ENCODE assay signal across 1 cellular context in genomic region chr3:150603090-150603887, GRCh38.
A peak's percentile ranks its signal among the peaks of the same experiment; 100 is the strongest.
TF ChIP-seq lines count a peak whose summit lies in the region.

A gene with protein sequence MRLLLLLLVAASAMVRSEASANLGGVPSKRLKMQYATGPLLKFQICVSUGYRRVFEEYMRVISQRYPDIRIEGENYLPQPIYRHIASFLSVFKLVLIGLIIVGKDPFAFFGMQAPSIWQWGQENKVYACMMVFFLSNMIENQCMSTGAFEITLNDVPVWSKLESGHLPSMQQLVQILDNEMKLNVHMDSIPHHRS (plus strand): TSS chr3:150603321. CDS start chr3:150603363, 42 bp downstream.

TF ChIP-seq in HepG2, 621 proteins besides CTCF, POLR2A, EP300 and RAD21 (continued from another document and continues in another):
- TF ChIP-seq GRHL1 (CRISPR knock-in tag; conservative IDR thresholded peaks at IDR 0.05) (no peak), PHF20 (CRISPR knock-in tag; IDR thresholded peaks at IDR 0.05) (peak; percentile 85), MED13 (CRISPR knock-in tag; IDR thresholded peaks at IDR 0.05) (no peak), ZNF207 (IDR thresholded peaks at IDR 0.05; ENCODE audit: borderline replicate concordance) (no peak), ZNF24 (IDR thresholded peaks at IDR 0.05) (peak; percentile 59; the same call in 1 of the 2 replicates), CEBPB (IDR thresholded peaks at IDR 0.05; ENCODE audit: borderline replicate concordance, low read depth, low read length) (no peak), GMEB1 (CRISPR knock-in tag; IDR thresholded peaks at IDR 0.05; ENCODE audit: borderline replicate concordance) (peak; percentile 66; the same call in 1 of the 2 replicates), HMGA1 (CRISPR knock-in tag; conservative IDR thresholded peaks at IDR 0.05) (no peak), BORCS8-MEF2B (CRISPR knock-in tag; IDR thresholded peaks at IDR 0.05) (peak; percentile 90), JUNB (CRISPR knock-in tag; IDR thresholded peaks at IDR 0.05; ENCODE audit: borderline replicate concordance) (0 out of 2 replicates have a peak, but pooled peaks have one; percentile 6), ZNF839 (CRISPR knock-in tag; IDR thresholded peaks at IDR 0.05; ENCODE audit: borderline replicate concordance) (no peak), ZC3H4 (CRISPR knock-in tag; IDR thresholded peaks at IDR 0.05; ENCODE audit: borderline replicate concordance) (peak; percentile 34; the same call in 1 of the 2 replicates), ZBTB20 (CRISPR knock-in tag; IDR thresholded peaks at IDR 0.05; ENCODE audit: borderline replicate concordance, low read depth) (peak; percentile 90), TOPORS (CRISPR knock-in tag; IDR thresholded peaks at IDR 0.05) (peak; percentile 85), HMG20B (CRISPR knock-in tag; conservative IDR thresholded peaks at IDR 0.05) (peak; percentile 61; the same call in 1 of the 2 replicates), ZFP41 (CRISPR knock-in tag; IDR thresholded peaks at IDR 0.05; ENCODE audit: borderline replicate concordance) (no peak; the same call in 1 of the 2 replicates), ZNF10 (CRISPR knock-in tag; IDR thresholded peaks at IDR 0.05; ENCODE audit: borderline replicate concordance, low read depth) (no peak), REXO4 (CRISPR knock-in tag; IDR thresholded peaks at IDR 0.05; ENCODE audit: borderline replicate concordance) (0 out of 2 replicates have a peak, but pooled peaks have one; percentile 47), CSRNP2 (CRISPR knock-in tag; conservative IDR thresholded peaks at IDR 0.05; ENCODE audit: low read depth) (no peak), HIVEP1 (CRISPR knock-in tag; IDR thresholded peaks at IDR 0.05) (peak; percentile 80)
- TF ChIP-seq, protein P1, sequence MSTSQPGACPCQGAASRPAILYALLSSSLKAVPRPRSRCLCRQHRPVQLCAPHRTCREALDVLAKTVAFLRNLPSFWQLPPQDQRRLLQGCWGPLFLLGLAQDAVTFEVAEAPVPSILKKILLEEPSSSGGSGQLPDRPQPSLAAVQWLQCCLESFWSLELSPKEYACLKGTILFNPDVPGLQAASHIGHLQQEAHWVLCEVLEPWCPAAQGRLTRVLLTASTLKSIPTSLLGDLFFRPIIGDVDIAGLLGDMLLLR (CRISPR knock-in tag; IDR thresholded peaks at IDR 0.05), result peak; percentile 74; the same call in 1 of the 2 replicates
- TF ChIP-seq, protein P2, sequence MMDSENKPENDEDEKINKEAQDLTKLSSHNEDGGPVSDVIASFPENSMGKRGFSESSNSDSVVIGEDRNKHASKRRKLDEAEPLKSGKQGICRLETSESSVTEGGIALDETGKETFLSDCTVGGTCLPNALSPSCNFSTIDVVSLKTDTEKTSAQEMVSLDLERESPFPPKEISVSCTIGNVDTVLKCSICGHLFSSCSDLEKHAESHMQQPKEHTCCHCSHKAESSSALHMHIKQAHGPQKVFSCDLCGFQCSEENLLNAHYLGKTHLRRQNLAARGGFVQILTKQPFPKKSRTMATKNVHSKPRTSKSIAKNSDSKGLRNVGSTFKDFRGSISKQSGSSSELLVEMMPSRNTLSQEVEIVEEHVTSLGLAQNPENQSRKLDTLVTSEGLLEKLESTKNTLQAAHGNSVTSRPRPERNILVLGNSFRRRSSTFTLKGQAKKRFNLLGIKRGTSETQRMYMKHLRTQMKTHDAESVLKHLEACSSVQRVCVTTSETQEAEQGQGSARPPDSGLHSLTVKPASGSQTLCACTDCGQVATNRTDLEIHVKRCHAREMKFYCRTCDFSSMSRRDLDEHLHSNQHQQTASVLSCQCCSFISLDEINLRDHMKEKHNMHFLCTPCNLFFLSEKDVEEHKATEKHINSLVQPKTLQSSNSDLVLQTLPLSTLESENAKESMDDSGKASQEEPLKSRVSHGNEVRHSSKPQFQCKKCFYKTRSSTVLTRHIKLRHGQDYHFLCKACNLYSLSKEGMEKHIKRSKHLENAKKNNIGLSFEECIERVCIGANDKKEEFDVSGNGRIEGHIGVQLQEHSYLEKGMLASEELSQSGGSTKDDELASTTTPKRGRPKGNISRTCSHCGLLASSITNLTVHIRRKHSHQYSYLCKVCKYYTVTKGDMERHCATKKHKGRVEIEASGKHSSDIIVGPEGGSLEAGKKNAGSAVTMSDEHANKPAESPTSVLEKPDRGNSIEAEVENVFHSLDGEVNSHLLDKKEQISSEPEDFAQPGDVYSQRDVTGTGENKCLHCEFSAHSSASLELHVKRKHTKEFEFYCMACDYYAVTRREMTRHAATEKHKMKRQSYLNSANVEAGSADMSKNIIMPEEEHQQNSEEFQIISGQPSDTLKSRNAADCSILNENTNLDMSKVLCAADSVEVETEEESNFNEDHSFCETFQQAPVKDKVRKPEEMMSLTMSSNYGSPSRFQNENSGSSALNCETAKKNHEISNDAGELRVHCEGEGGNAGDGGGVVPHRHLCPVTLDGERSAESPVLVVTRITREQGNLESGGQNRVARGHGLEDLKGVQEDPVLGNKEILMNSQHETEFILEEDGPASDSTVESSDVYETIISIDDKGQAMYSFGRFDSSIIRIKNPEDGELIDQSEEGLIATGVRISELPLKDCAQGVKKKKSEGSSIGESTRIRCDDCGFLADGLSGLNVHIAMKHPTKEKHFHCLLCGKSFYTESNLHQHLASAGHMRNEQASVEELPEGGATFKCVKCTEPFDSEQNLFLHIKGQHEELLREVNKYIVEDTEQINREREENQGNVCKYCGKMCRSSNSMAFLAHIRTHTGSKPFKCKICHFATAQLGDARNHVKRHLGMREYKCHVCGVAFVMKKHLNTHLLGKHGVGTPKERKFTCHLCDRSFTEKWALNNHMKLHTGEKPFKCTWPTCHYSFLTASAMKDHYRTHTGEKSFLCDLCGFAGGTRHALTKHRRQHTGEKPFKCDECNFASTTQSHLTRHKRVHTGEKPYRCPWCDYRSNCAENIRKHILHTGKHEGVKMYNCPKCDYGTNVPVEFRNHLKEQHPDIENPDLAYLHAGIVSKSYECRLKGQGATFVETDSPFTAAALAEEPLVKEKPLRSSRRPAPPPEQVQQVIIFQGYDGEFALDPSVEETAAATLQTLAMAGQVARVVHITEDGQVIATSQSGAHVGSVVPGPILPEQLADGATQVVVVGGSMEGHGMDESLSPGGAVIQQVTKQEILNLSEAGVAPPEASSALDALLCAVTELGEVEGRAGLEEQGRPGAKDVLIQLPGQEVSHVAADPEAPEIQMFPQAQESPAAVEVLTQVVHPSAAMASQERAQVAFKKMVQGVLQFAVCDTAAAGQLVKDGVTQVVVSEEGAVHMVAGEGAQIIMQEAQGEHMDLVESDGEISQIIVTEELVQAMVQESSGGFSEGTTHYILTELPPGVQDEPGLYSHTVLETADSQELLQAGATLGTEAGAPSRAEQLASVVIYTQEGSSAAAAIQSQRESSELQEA (CRISPR knock-in tag; IDR thresholded peaks at IDR 0.05; ENCODE audit: not compliant biosample characterization), result peak; percentile 97
- TF ChIP-seq, protein P3, sequence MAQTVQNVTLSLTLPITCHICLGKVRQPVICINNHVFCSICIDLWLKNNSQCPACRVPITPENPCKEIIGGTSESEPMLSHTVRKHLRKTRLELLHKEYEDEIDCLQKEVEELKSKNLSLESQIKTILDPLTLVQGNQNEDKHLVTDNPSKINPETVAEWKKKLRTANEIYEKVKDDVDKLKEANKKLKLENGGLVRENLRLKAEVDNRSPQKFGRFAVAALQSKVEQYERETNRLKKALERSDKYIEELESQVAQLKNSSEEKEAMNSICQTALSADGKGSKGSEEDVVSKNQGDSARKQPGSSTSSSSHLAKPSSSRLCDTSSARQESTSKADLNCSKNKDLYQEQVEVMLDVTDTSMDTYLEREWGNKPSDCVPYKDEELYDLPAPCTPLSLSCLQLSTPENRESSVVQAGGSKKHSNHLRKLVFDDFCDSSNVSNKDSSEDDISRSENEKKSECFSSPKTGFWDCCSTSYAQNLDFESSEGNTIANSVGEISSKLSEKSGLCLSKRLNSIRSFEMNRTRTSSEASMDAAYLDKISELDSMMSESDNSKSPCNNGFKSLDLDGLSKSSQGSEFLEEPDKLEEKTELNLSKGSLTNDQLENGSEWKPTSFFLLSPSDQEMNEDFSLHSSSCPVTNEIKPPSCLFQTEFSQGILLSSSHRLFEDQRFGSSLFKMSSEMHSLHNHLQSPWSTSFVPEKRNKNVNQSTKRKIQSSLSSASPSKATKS (CRISPR knock-in tag; IDR thresholded peaks at IDR 0.05), result 0 out of 2 replicates have a peak, but pooled peaks have one; percentile 82
- TF ChIP-seq, protein P4, sequence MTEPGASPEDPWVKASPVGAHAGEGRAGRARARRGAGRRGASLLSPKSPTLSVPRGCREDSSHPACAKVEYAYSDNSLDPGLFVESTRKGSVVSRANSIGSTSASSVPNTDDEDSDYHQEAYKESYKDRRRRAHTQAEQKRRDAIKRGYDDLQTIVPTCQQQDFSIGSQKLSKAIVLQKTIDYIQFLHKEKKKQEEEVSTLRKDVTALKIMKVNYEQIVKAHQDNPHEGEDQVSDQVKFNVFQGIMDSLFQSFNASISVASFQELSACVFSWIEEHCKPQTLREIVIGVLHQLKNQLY (CRISPR knock-in tag; IDR thresholded peaks at IDR 0.05), result no peak
- TF ChIP-seq, protein P5, sequence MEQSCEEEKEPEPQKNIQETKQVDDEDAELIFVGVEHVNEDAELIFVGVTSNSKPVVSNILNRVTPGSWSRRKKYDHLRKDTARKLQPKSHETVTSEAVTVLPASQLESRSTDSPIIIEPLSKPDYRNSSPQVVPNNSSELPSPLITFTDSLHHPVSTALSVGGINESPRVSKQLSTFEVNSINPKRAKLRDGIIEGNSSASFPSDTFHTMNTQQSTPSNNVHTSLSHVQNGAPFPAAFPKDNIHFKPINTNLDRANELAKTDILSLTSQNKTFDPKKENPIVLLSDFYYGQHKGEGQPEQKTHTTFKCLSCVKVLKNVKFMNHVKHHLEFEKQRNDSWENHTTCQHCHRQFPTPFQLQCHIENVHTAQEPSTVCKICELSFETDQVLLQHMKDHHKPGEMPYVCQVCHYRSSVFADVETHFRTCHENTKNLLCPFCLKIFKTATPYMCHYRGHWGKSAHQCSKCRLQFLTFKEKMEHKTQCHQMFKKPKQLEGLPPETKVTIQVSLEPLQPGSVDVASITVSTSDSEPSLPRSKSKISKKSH (CRISPR knock-in tag; IDR thresholded peaks at IDR 0.05; ENCODE audit: borderline replicate concordance), result peak; percentile 92
- TF ChIP-seq, protein P6, sequence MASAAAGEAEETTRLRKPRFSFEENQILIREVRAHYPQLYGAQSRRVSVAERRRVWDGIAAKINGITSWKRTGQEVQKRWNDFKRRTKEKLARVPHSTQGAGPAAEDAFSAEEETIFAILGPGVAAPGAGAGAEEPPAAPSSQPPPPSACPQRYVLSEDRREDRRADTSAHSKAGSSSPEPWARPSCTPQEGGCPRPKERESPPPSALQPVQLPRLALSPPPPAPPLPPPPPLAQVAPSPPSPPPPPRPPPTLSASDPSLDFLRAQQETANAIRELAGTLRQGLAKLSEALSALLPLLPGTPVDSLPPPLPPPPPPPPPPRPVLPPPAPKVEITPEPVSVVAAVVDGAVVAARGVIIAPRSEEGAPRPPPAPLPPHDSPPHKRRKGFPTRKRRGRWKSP (CRISPR knock-in tag; IDR thresholded peaks at IDR 0.05), result peak; percentile 22
- TF ChIP-seq, protein P7, sequence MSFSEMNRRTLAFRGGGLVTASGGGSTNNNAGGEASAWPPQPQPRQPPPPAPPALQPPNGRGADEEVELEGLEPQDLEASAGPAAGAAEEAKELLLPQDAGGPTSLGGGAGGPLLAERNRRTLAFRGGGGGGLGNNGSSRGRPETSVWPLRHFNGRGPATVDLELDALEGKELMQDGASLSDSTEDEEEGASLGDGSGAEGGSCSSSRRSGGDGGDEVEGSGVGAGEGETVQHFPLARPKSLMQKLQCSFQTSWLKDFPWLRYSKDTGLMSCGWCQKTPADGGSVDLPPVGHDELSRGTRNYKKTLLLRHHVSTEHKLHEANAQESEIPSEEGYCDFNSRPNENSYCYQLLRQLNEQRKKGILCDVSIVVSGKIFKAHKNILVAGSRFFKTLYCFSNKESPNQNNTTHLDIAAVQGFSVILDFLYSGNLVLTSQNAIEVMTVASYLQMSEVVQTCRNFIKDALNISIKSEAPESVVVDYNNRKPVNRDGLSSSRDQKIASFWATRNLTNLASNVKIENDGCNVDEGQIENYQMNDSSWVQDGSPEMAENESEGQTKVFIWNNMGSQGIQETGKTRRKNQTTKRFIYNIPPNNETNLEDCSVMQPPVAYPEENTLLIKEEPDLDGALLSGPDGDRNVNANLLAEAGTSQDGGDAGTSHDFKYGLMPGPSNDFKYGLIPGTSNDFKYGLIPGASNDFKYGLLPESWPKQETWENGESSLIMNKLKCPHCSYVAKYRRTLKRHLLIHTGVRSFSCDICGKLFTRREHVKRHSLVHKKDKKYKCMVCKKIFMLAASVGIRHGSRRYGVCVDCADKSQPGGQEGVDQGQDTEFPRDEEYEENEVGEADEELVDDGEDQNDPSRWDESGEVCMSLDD (CRISPR knock-in tag; IDR thresholded peaks at IDR 0.05; ENCODE audit: borderline replicate concordance), result no peak
